12 cellular contexts compared by ENCODE assay signal in genomic region chr13:43268632-43269031, GRCh38.
A peak's percentile ranks its signal among the peaks of the same experiment; 100 is the strongest.
DNase-seq lines count a peak whose midpoint lies in the region; ATAC-seq, FAIRE-seq and TF ChIP-seq lines count a peak whose summit lies in the region.
"Had no signal": no experiment of that assay in that cellular context is flagged by ENCODE, and none has a peak within 500 bp of the region (broad histone marks: within the 10 kb centered on the region; RNA-seq: fewer than 3 reads in every experiment).

No MANE protein-coding gene starts in this region.

- POLR2A ChIA-PET in A549 (lab: Yijun Ruan, JAX) (no interaction called here), WTC11 (lab: Charles Lee) (no interaction called here)

- DNase-seq in A549 (ENCODE audit: low read depth in 1 of 2, low spot score in 1 of 2) (no peak), NCI-H187 (lab: John Stamatoyannopoulos, UW) (peak; percentile 51 to 52), colonic mucosa (no peak), mesenchymal stem cell (no peak), coronary artery (ENCODE audit: low spot score) (no peak), WTC11 (ENCODE audit: low spot score) (no peak), KG1 (lab: John Stamatoyannopoulos, UW) (no peak)
- no peak for DNase-seq in stimulated activated CD4-positive, alpha-beta T cell treated with anti-CD3 and anti-CD28 coated beads, Interleukin-4, amount 100 ng/mL, for 4 hours
- DNase-seq: activated B cell treated with CpG ODN at 0.5 μM for 24 hours, NCI-H526 had no signal

- no peak for TF ChIP-seq RAD21 in A549 (conservative IDR thresholded peaks at IDR 0.05 in 1 of 2, IDR thresholded peaks at IDR 0.05 in 1 of 2)

- H3K4me2 ChIP-seq in A549 (peak overlapping the region; percentile 78), mesenchymal stem cell (ENCODE audit: low read length, poor library complexity, severe bottlenecking) (no peak overlapping the region)
- H3K4me2 ChIP-seq: KMS-11 had no signal

- H3K4me3 Mint-ChIP-seq in WTC11, result no peak overlapping the region
- H3K4me3 Mint-ChIP-seq: activated B cell treated with CpG ODN at 0.5 μM for 24 hours; central memory CD8-positive, alpha-beta T cell had no signal

- no peak overlapping the region for H4K91ac ChIP-seq in mesenchymal stem cell (ENCODE audit: low read length)

- peak; percentile 52 to 73; a peak in 4 of 6 replicates for ATAC-seq in A549
- no peak for ATAC-seq in WTC11

- no peak overlapping the region for H3K27ac Mint-ChIP-seq in WTC11
- H3K27ac Mint-ChIP-seq: activated B cell treated with CpG ODN at 0.5 μM for 24 hours had no signal

- H4K8ac ChIP-seq in mesenchymal stem cell (ENCODE audit: low read length), result peak overlapping the region; percentile 7

- no peak for FAIRE-seq in A549 (lab: Jason Lieb, UNC)

- 0 out of 3 replicates have a peak overlapping the region, but pooled peaks have one; percentile 10 for H3K4me3 ChIP-seq in A549
- H3K4me3 ChIP-seq in colonic mucosa, result no peak overlapping the region
- H3K4me3 ChIP-seq in mesenchymal stem cell (ENCODE audit: insufficient read depth in 1 of 2, low read depth in 1 of 2, low read length in 2 of 2), result peak overlapping the region in 1 of 2 experiments; percentile 40
- H3K4me3 ChIP-seq in coronary artery, result no peak overlapping the region

- CTCF ChIA-PET in A549 (lab: Yijun Ruan, JAX), result no interaction called here
- CTCF ChIA-PET in WTC11 (lab: Charles Lee), result interaction anchor here (2.6 kb wide), 1 partner anchor 536 kb away, joined by 7 read pairs; no protein-coding TSS in a partner anchor

- WGBS in A549 (ENCODE audit: missing lambda C conversion rate), result 0% methylated on average over 2 of the region's 2 CpGs
- no CpG with 5 or more reads among the region's 2 CpGs for WGBS in mesenchymal stem cell

- H3K4ac ChIP-seq in mesenchymal stem cell (ENCODE audit: low read depth in 1 of 2, low read length in 2 of 2), result peak overlapping the region in 1 of 2 experiments; percentile 71

- H3K18ac ChIP-seq in mesenchymal stem cell (ENCODE audit: low read depth in 1 of 2, low read length in 2 of 2), result peak overlapping the region; percentile 41 to 86

- no peaks in the 10 kb centered on the region for H3K79me1 ChIP-seq in mesenchymal stem cell (replicated peaks; ENCODE audit: low read length, poor library complexity, severe bottlenecking)

- peaks cover 32% of the 10 kb centered on the region for H3K4me1 ChIP-seq in A549
- H3K4me1 ChIP-seq in colonic mucosa, result no peaks in the 10 kb centered on the region
- H3K4me1 ChIP-seq in mesenchymal stem cell (ENCODE audit: control insufficient read depth, insufficient read depth, low read depth, low read length), result peaks cover 13% of the 10 kb centered on the region

- no peaks in the 10 kb centered on the region for H3K9me3 Mint-ChIP-seq in WTC11
- H3K9me3 Mint-ChIP-seq: activated B cell treated with CpG ODN at 0.5 μM for 24 hours; central memory CD8-positive, alpha-beta T cell had no signal

- no peak overlapping the region for H2BK120ac ChIP-seq in mesenchymal stem cell (ENCODE audit: low read depth, low read length)

- H3K14ac ChIP-seq in mesenchymal stem cell (ENCODE audit: low read length in 2 of 2), result no peak overlapping the region

- H3K4me1 Mint-ChIP-seq in WTC11, result peaks cover 29% of the 10 kb centered on the region
- H3K4me1 Mint-ChIP-seq: activated B cell treated with CpG ODN at 0.5 μM for 24 hours; central memory CD8-positive, alpha-beta T cell had no signal

- peak overlapping the region in 1 of 2 experiments; percentile 75 for H2BK12ac ChIP-seq in mesenchymal stem cell (ENCODE audit: low read length in 2 of 2)

- H3K27me3 ChIP-seq in colonic mucosa (no peaks in the 10 kb centered on the region), mesenchymal stem cell (ENCODE audit: control insufficient read depth in 1 of 2, insufficient read depth in 1 of 2, low read length in 2 of 2) (no peaks in the 10 kb centered on the region)

- peak overlapping the region; percentile 16 for H2AK5ac ChIP-seq in mesenchymal stem cell (ENCODE audit: low read length, severe bottlenecking)

- H3K9ac ChIP-seq in colonic mucosa (ENCODE audit: low read depth in 2 of 2, low read length in 2 of 2), result no peak overlapping the region
- peak overlapping the region; percentile 52 for H3K9ac ChIP-seq in mesenchymal stem cell (ENCODE audit: low read length)
- H3K9ac ChIP-seq: KMS-11 had no signal

- H2BK15ac ChIP-seq in mesenchymal stem cell (ENCODE audit: low read depth, poor library complexity, severe bottlenecking), result no peak overlapping the region

- H3K27me3 Mint-ChIP-seq in WTC11 (ENCODE audit: low read depth), result peaks cover 2% of the 10 kb centered on the region; the same call in 1 of the 2 replicates

- no peaks in the 10 kb centered on the region for H3K36me3 Mint-ChIP-seq in WTC11

- no peak for TF ChIP-seq EP300 in A549 (IDR thresholded peaks at IDR 0.05)

- H3K36me3 ChIP-seq in colonic mucosa (no peaks in the 10 kb centered on the region), mesenchymal stem cell (ENCODE audit: control insufficient read depth in 1 of 2, insufficient read depth in 2 of 2, low read depth in 1 of 2, low read length in 2 of 2) (peaks cover 0 to 10% of the 10 kb centered on the region in 2 experiments)

- peak overlapping the region; percentile 79 for H2BK5ac ChIP-seq in mesenchymal stem cell (ENCODE audit: low read depth, low read length, poor library complexity, severe bottlenecking)

- no peak overlapping the region for H2AFZ ChIP-seq in mesenchymal stem cell (ENCODE audit: low read depth, low read length)

- TF ChIP-seq POLR2A in A549 (IDR thresholded peaks at IDR 0.05; ENCODE audit: low read length), result no peak

- H3K9me3 ChIP-seq in A549, result no peaks in the 10 kb centered on the region
- H3K9me3 ChIP-seq in colonic mucosa, result no peaks in the 10 kb centered on the region
- no peaks in the 10 kb centered on the region for H3K9me3 ChIP-seq in mesenchymal stem cell (ENCODE audit: control insufficient read depth, low read length)

- H3K27ac ChIP-seq in A549 (peak overlapping the region; percentile 61 to 82), colonic mucosa (peak overlapping the region; percentile 7), mesenchymal stem cell (ENCODE audit: low read length, poor library complexity, severe bottlenecking) (peak overlapping the region; percentile 94), coronary artery (no peak overlapping the region)
- H3K27ac ChIP-seq: KMS-11 had no signal

- H3K23ac ChIP-seq in mesenchymal stem cell (ENCODE audit: low read length in 2 of 2), result peak overlapping the region in 1 of 2 experiments; percentile 68

- no peak for TF ChIP-seq CTCF in A549 (IDR thresholded peaks at IDR 0.05)
- TF ChIP-seq CTCF in colonic mucosa (IDR thresholded peaks at IDR 0.05), result no peak
- no peak for TF ChIP-seq CTCF in coronary artery (IDR thresholded peaks at IDR 0.05)
- TF ChIP-seq CTCF in WTC11 (IDR thresholded peaks at IDR 0.05), result no peak

- intact Hi-C loops in colonic mucosa (cut with DNase I), result no loop called here

TF ChIP-seq in A549, 52 proteins besides CTCF, POLR2A, EP300 and RAD21 (continues in another document):
- TF ChIP-seq REST (IDR thresholded peaks at IDR 0.05) (no peak), ZSCAN20 (CRISPR knock-in tag; IDR thresholded peaks at IDR 0.05) (no peak)

TF ChIP-seq in WTC11, 78 proteins besides CTCF, POLR2A, EP300 and RAD21:
- TF ChIP-seq IRF1 (CRISPR knock-in tag; IDR thresholded peaks at IDR 0.05), result no peak
TF ChIP-seq in WTC11: peak in this region for 0.

Comparison
In these comparisons a context has a peak if more than half of its experiments do, and no peak if none do; other contexts are left out.
1. DNase-seq: peak in NCI-H187 (2 of 2); none in A549 (0 of 2), colonic mucosa (single experiment), mesenchymal stem cell (single experiment), coronary artery (single experiment), stimulated activated CD4-positive, alpha-beta T cell treated with anti-CD3 and anti-CD28 coated beads, Interleukin-4, amount 100 ng/mL, for 4 hours (0 of 2), WTC11 (single experiment) and KG1 (single experiment).
2. H3K27ac ChIP-seq: peak in A549 (2 of 2), colonic mucosa (single experiment) and mesenchymal stem cell (single experiment); none in coronary artery (0 of 2).